In genomic region chr1:2834146-2834475, GRCh38 we compare ENCODE assay signal across 29 cellular contexts. TPM values are rescaled to one million over a fixed set of nuclear protein-coding genes. Genes with fewer than 3 reads are reported as not detected.
"Had no signal": no experiment of that assay in that cellular context is flagged by ENCODE, and none has a peak within 500 bp of the region (broad histone marks: within the 10 kb centered on the region; RNA-seq: fewer than 3 reads in every experiment).

No MANE protein-coding gene starts in this region.

- DNase-seq: activated B cell treated with CpG ODN at 0.5 μM for 24 hours; activated CD4-positive, alpha-beta memory T cell treated with anti-CD3 and anti-CD28 coated beads for 36 hours; activated CD4-positive, alpha-beta T cell treated with anti-CD3 and anti-CD28 coated beads for 4 hours; activated CD4-positive, alpha-beta T cell treated with anti-CD3 and anti-CD28 coated beads, Interleukin-2, amount 10 ng/mL, durations not matched to agents 24 days and 14 days; activated CD4-positive, alpha-beta T cell treated with anti-CD3 and anti-CD28 coated beads, Interleukin-2, amount 50 U/mL, for 1 hour; activated CD4-positive, alpha-beta T cell treated with anti-CD3 and anti-CD28 coated beads, Interleukin-2, amount 50 U/mL, for 4 hours; activated CD4-positive, CD25-positive, alpha-beta regulatory T cell treated with anti-CD3 and anti-CD28 coated beads, Interleukin-2, amount 50 U/mL, for 72 hours; activated CD8-positive, alpha-beta memory T cell treated with anti-CD3 and anti-CD28 coated beads for 24 hours; activated CD8-positive, alpha-beta memory T cell treated with anti-CD3 and anti-CD28 coated beads, Interleukin-2, amount 10 ng/mL, durations not matched to agents 7 days and 5 days; activated CD8-positive, alpha-beta memory T cell treated with anti-CD3 and anti-CD28 coated beads, Interleukin-2, amount 50 U/mL, for 48 hours; activated CD8-positive, alpha-beta T cell treated with anti-CD3 and anti-CD28 coated beads, Interleukin-2, amount 10 ng/mL, durations not matched to agents 7 days and 5 days; activated effector memory CD4-positive, alpha-beta T cell treated with Interleukin-2 at 50 U/mL for 16 hours; activated gamma-delta T cell; activated naive CD4-positive, alpha-beta T cell treated with anti-CD3 and anti-CD28 coated beads, Interleukin-2, amount 10 ng/mL, durations not matched to agents 7 days and 5 days; activated naive CD4-positive, alpha-beta T cell treated with Interleukin-2 at 50 U/mL for 16 hours; activated naive CD8-positive, alpha-beta T cell treated with anti-CD3 and anti-CD28 coated beads, Interleukin-2, amount 10 ng/mL, durations not matched to agents 7 days and 5 days; activated naive CD8-positive, alpha-beta T cell treated with anti-CD3 and anti-CD28 coated beads, Interleukin-2, amount 50 U/mL, for 24 hours; activated T-cell treated with anti-CD3 and anti-CD28 coated beads, Interleukin-2, amount 50 U/mL, for 24 hours; activated T-cell treated with anti-CD3 and anti-CD28 coated beads, Interleukin-2, amount 50 U/mL, for 48 hours; amygdala; anterior cingulate cortex; caudate nucleus; cerebellar nuclear complex; T-helper 1 cell; T-helper 2 cell; T-helper 9 cell had no signal

- H3K4me1 ChIP-seq: ascending aorta had no signal

- ATAC-seq: activated CD8-positive, alpha-beta memory T cell treated with anti-CD3 and anti-CD28 coated beads, Interleukin-2, amount 10 ng/mL, durations not matched to agents 7 days and 5 days; activated CD8-positive, alpha-beta T cell treated with anti-CD3 and anti-CD28 coated beads, Interleukin-2, amount 10 ng/mL, durations not matched to agents 7 days and 5 days; activated naive CD8-positive, alpha-beta T cell treated with anti-CD3 and anti-CD28 coated beads, Interleukin-2, amount 50 U/mL, for 24 hours had no signal

- H3K27ac ChIP-seq: ascending aorta, cardiac muscle cell, VCaP had no signal

- H3K27me3 ChIP-seq: ascending aorta, cardiac muscle cell had no signal

- H3K36me3 ChIP-seq: ascending aorta, cardiac muscle cell had no signal

- H3K9me3 ChIP-seq: ascending aorta had no signal

- H3K4me3 ChIP-seq: ascending aorta, cardiac muscle cell had no signal

RNA-seq across cellular contexts. Expression of gene TTC34, which starts 32.6 kb away (rescaled TPM):
- total RNA-seq: cardiac muscle cell had no signal
- polyA plus RNA-seq: cardiac muscle cell had no signal
